7 cellular contexts compared by ENCODE assay signal in the genomic region with DNA sequence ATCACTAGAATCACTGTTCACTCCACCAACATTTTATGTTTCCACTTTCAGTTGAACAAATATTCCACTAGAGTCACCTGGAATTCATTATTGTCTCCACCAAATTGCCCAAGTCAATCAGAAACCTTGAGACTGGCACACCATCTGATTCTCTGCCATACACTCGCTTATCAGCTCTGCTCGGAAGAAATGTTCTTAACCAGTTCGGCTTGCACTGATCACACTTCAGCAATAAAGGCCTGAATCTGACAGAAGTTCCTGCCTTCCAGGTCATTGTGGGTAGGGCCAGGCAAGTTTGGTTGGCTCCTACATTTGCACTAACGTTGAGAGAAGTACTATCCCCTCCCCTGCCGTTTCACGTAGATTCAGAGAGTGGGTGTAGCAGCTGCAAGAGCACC. TPM values are rescaled to one million over a fixed set of nuclear protein-coding genes. Genes with fewer than 3 reads are reported as not detected.
DNase-seq lines count a peak whose midpoint lies in the region; ATAC-seq and TF ChIP-seq lines count a peak whose summit lies in the region.

No MANE protein-coding gene starts in this region.

- no peaks in the 10 kb centered on the region for H3K9me3 Mint-ChIP-seq in activated T-helper 17 cell treated with anti-CD3 and anti-CD28 coated beads, Interleukin-2, amount 50 U/mL, for 72 hours

- POLR2A ChIA-PET in HEK293T (lab: Yijun Ruan, JAX) = interaction anchor here (1.0 to 1.5 kb wide), 5 partner anchors 18 to 189 kb away, joined by 4 to 5 read pairs (median 4); a partner anchor contains a TSS

- peak overlapping the region; percentile 87 to 89 for H3K9ac ChIP-seq in stomach smooth muscle (ENCODE audit: low read length in 2 of 2)

- peaks cover 43% of the 10 kb centered on the region for H3K4me1 ChIP-seq in stomach smooth muscle (ENCODE audit: control insufficient read depth, insufficient read depth, low read length)

- H3K27ac ChIP-seq in stomach smooth muscle (ENCODE audit: low read length) = peak overlapping the region; percentile 86

- CTCF ChIA-PET in HEK293T (lab: Yijun Ruan, JAX) = no interaction called here

- no peak for DNase-seq in HEK293T (ENCODE audit: extremely low spot score)
- no peak for DNase-seq in mesenteric fat pad (ENCODE audit: low spot score)
- DNase-seq in SHP77 (lab: John Stamatoyannopoulos, UW) = no peak

- H3K27me3 Mint-ChIP-seq in activated T-helper 17 cell treated with anti-CD3 and anti-CD28 coated beads, Interleukin-2, amount 50 U/mL, for 72 hours = no peaks in the 10 kb centered on the region

- peaks cover 0 to 2% of the 10 kb centered on the region in 2 donors for H3K36me3 ChIP-seq in stomach smooth muscle (ENCODE audit: control insufficient read depth in 2 of 2, insufficient read depth in 2 of 2, low read length in 2 of 2)

- H3K4me1 Mint-ChIP-seq in activated T-helper 17 cell treated with anti-CD3 and anti-CD28 coated beads, Interleukin-2, amount 50 U/mL, for 72 hours = peaks cover 42% of the 10 kb centered on the region

- H3K9me3 ChIP-seq in iPS-18c (ENCODE audit: control insufficient read depth, insufficient read depth, low read length) = no peaks in the 10 kb centered on the region
- no peaks in the 10 kb centered on the region for H3K9me3 ChIP-seq in stomach smooth muscle (ENCODE audit: control insufficient read depth in 2 of 2, low read length in 2 of 2)

- H3K27me3 ChIP-seq in stomach smooth muscle (ENCODE audit: control insufficient read depth in 1 of 2, insufficient read depth in 2 of 2, low read length in 2 of 2) = no peaks in the 10 kb centered on the region

- H3K4me3 Mint-ChIP-seq in activated T-helper 17 cell treated with anti-CD3 and anti-CD28 coated beads, Interleukin-2, amount 50 U/mL, for 72 hours = peak overlapping the region; percentile 90

- no peak for ATAC-seq in activated T-helper 17 cell treated with anti-CD3 and anti-CD28 coated beads, Interleukin-2, amount 50 U/mL, for 72 hours (replicated peaks)
- no peak for ATAC-seq in GM21381 (IDR thresholded peaks at IDR 0.05; ENCODE audit: unreplicated experiment)

- peaks cover 64% of the 10 kb centered on the region for H3K36me3 Mint-ChIP-seq in activated T-helper 17 cell treated with anti-CD3 and anti-CD28 coated beads, Interleukin-2, amount 50 U/mL, for 72 hours (ENCODE audit: low read depth)

- peak overlapping the region; percentile 79 for H3K4me3 ChIP-seq in iPS-18c (ENCODE audit: insufficient read depth, low read depth, low read length)
- peak overlapping the region; percentile 95 for H3K4me3 ChIP-seq in stomach smooth muscle (ENCODE audit: low read length in 2 of 2)

- H3K27ac Mint-ChIP-seq in activated T-helper 17 cell treated with anti-CD3 and anti-CD28 coated beads, Interleukin-2, amount 50 U/mL, for 72 hours = peak overlapping the region; percentile 86

TF ChIP-seq in HEK293T, 16 proteins besides CTCF, POLR2A, EP300 and RAD21:
- TF ChIP-seq L3MBTL2 (conservative IDR thresholded peaks at IDR 0.05) (peak; percentile 28; the same call in 1 of the 2 replicates), CTBP1 (IDR thresholded peaks at IDR 0.05; ENCODE audit: borderline replicate concordance) (no peak)

RNA-seq across cellular contexts. Expression of a gene that starts 10.0 kb away (rescaled TPM):
- 100 to 1,000 TPM; 370 to 607 TPM for total RNA-seq in activated T-helper 17 cell treated with anti-CD3 and anti-CD28 coated beads, Interleukin-2, amount 50 U/mL, for 72 hours
- total RNA-seq in mesenteric fat pad = 294 TPM

RNA-seq across cellular contexts. Expression of a gene that starts 24.2 kb away (rescaled TPM):
- not detected for total RNA-seq in activated T-helper 17 cell treated with anti-CD3 and anti-CD28 coated beads, Interleukin-2, amount 50 U/mL, for 72 hours
- total RNA-seq in mesenteric fat pad = not detected

RNA-seq across cellular contexts. Expression of a gene that starts 27.1 kb away (rescaled TPM):
- total RNA-seq in activated T-helper 17 cell treated with anti-CD3 and anti-CD28 coated beads, Interleukin-2, amount 50 U/mL, for 72 hours = under 1 TPM; 0.04 to 0.24 TPM
- total RNA-seq in mesenteric fat pad = not detected

RNA-seq across cellular contexts. Expression of a gene that starts 38.8 kb away (rescaled TPM):
- total RNA-seq in activated T-helper 17 cell treated with anti-CD3 and anti-CD28 coated beads, Interleukin-2, amount 50 U/mL, for 72 hours = 100 to 1,000 TPM; 237 to 249 TPM
- total RNA-seq in mesenteric fat pad = 143 TPM
